ENCODE assay signal across 8 cellular contexts in genomic region chr6:128655978-128656498, GRCh38.
DNase-seq lines count a peak whose midpoint lies in the region; ATAC-seq and TF ChIP-seq lines count a peak whose summit lies in the region.

No MANE protein-coding gene starts in this region.

- H3K36me3 ChIP-seq in smooth muscle cell (ENCODE audit: low read depth): no peaks in the 10 kb centered on the region

- H3K27me3 ChIP-seq in smooth muscle cell (ENCODE audit: low read depth): no peaks in the 10 kb centered on the region

- H3K79me2 ChIP-seq in smooth muscle cell (ENCODE audit: low read depth): no peaks in the 10 kb centered on the region

- peak; percentile 68 for ATAC-seq in GM19467 (IDR thresholded peaks at IDR 0.05; ENCODE audit: unreplicated experiment)
- ATAC-seq in HG03457 (IDR thresholded peaks at IDR 0.05; ENCODE audit: unreplicated experiment): peak; percentile 79

- no peak overlapping the region for H3K27ac Mint-ChIP-seq in mesothelial cell of epicardium

- H3K9ac ChIP-seq in smooth muscle cell (ENCODE audit: low read depth): peak overlapping the region; percentile 85

- H3K9me3 ChIP-seq in smooth muscle cell (replicated peaks; ENCODE audit: low read depth): no peaks in the 10 kb centered on the region

- H3K9me3 Mint-ChIP-seq in mesothelial cell of epicardium: no peaks in the 10 kb centered on the region

- 11% methylated on average over 1 of the region's 1 CpG for WGBS in smooth muscle cell (ENCODE audit: low lambda C conversion rate)

- no peaks in the 10 kb centered on the region for H3K36me3 Mint-ChIP-seq in mesothelial cell of epicardium

- H3K4me2 ChIP-seq in smooth muscle cell: peak overlapping the region; percentile 52

- H3K27me3 Mint-ChIP-seq in mesothelial cell of epicardium (ENCODE audit: low read depth): no peaks in the 10 kb centered on the region

- no peak for TF ChIP-seq CTCF in smooth muscle cell (IDR thresholded peaks at IDR 0.05; ENCODE audit: borderline replicate concordance, insufficient read depth, poor library complexity, severe bottlenecking)
- no peak for TF ChIP-seq CTCF in mesothelial cell of epicardium (IDR thresholded peaks at IDR 0.05; ENCODE audit: unreplicated experiment)

- H4K20me1 ChIP-seq in smooth muscle cell (ENCODE audit: low read depth): no peaks in the 10 kb centered on the region

- peak overlapping the region; percentile 96 for H3K27ac ChIP-seq in smooth muscle cell (ENCODE audit: low read depth)
- H3K27ac ChIP-seq in caudate nucleus (ENCODE audit: low read depth, low read length): no peak overlapping the region

- H3K4me3 Mint-ChIP-seq in mesothelial cell of epicardium: no peak overlapping the region

- DNase-seq in COLO829 (ENCODE audit: low spot score): peak; percentile 84
- DNase-seq in amniotic stem cell (lab: John Stamatoyannopoulos, UW): peak; percentile 30
- DNase-seq in smooth muscle cell (lab: John Stamatoyannopoulos, UW; ENCODE audit: unreplicated experiment): no peak
- DNase-seq in caudate nucleus (lab: John Stamatoyannopoulos, UW): no peak
- no peak for DNase-seq in islet precursor cell
- no peak for DNase-seq in mesothelial cell of epicardium (ENCODE audit: low spot score in 2 of 2, unreplicated experiment in 2 of 2)

- H3K4me1 ChIP-seq in smooth muscle cell (ENCODE audit: low read depth): peaks cover 8% of the 10 kb centered on the region

- no peak overlapping the region for H2AFZ ChIP-seq in smooth muscle cell (ENCODE audit: low read depth)

- peaks cover 19% of the 10 kb centered on the region for H3K4me1 Mint-ChIP-seq in mesothelial cell of epicardium

- no peaks in the 10 kb centered on the region for H3F3A ChIP-seq in smooth muscle cell (ENCODE audit: low read depth)

- H3K4me3 ChIP-seq in smooth muscle cell: no peak overlapping the region

Comparison
In these comparisons a context has a peak if more than half of its experiments do, and no peak if none do; other contexts are left out.
1. DNase-seq: peak in COLO829 (single experiment) and amniotic stem cell (single experiment); none in smooth muscle cell (single experiment), caudate nucleus (0 of 61), islet precursor cell (single experiment) and mesothelial cell of epicardium (0 of 2).